ENCODE assay signal across 12 cellular contexts in the genomic region with DNA sequence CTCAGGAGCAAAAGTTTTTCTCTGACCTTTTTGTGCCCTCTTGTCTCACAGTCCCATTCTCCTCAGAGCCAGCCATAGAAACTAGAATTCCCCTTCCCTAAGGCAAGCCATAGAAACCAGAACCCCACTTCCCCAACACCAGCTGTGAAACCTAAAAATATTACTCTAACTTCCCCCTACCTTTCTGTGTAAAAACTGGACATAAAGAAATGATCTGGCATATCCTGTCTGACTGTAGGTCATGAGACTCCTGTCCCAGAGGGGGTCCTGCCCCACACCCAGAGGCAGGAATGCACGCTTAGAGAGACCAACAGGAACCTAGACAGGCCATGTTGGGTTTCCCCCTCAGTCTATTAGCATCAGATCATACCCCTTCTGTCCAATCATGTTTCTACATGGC.
DNase-seq lines count a peak whose midpoint lies in the region; ATAC-seq and TF ChIP-seq lines count a peak whose summit lies in the region.
"Had no signal": no experiment of that assay in that cellular context is flagged by ENCODE, and none has a peak within 500 bp of the region (broad histone marks: within the 10 kb centered on the region; RNA-seq: fewer than 3 reads in every experiment).

No MANE protein-coding gene starts in this region.

- no peaks in the 10 kb centered on the region for H3K79me2 ChIP-seq in neural progenitor cell (ENCODE audit: low read depth)
- H3K79me2 ChIP-seq: hepatocyte had no signal

- no peaks in the 10 kb centered on the region for H3K27me3 Mint-ChIP-seq in neural progenitor cell (ENCODE audit: insufficient read depth, low read depth)

- no peak overlapping the region for H2AFZ ChIP-seq in neural progenitor cell (replicated peaks)
- H2AFZ ChIP-seq: hepatocyte had no signal

- H3K4me1 Mint-ChIP-seq in neural progenitor cell: peaks cover 14% of the 10 kb centered on the region

- H3K4me3 ChIP-seq in neural progenitor cell: no peak overlapping the region
- no peak overlapping the region for H3K4me3 ChIP-seq in esophagus muscularis mucosa
- H3K4me3 ChIP-seq in spleen: no peak overlapping the region
- H3K4me3 ChIP-seq: hepatocyte, suprapubic skin had no signal

- peaks cover 30% of the 10 kb centered on the region for H3K4me1 ChIP-seq in neural progenitor cell
- peaks cover 0 to 18% (median 3%) of the 10 kb centered on the region in 4 donors for H3K4me1 ChIP-seq in esophagus muscularis mucosa
- no peaks in the 10 kb centered on the region for H3K4me1 ChIP-seq in spleen
- H3K4me1 ChIP-seq: suprapubic skin had no signal

- DNase-seq in neural progenitor cell (ENCODE audit: low spot score): no peak
- DNase-seq in activated naive CD4-positive, alpha-beta T cell treated with Interleukin-2 at 50 U/mL for 16 hours: no peak
- DNase-seq in esophagus muscularis mucosa (ENCODE audit: extremely low spot score): no peak
- DNase-seq in spleen: no peak
- DNase-seq in SKM-1 treated with dmso at 0.1 percent for 144 hours (lab: John Stamatoyannopoulos, UW; ENCODE audit: unreplicated experiment): no peak
- DNase-seq: DMS79 treated with DMSO at 0.1 percent for 48 hours had no signal

- TF ChIP-seq POLR2A in esophagus muscularis mucosa (IDR thresholded peaks at IDR 0.05; ENCODE audit: low read depth): no peak
- TF ChIP-seq POLR2A in spleen (IDR thresholded peaks at IDR 0.05): no peak

- ATAC-seq in GM18870 (IDR thresholded peaks at IDR 0.05; ENCODE audit: unreplicated experiment) (peak; percentile 83), GM21786 (IDR thresholded peaks at IDR 0.05; ENCODE audit: unreplicated experiment) (peak; percentile 73), HG03460 (IDR thresholded peaks at IDR 0.05; ENCODE audit: unreplicated experiment) (peak; percentile 76)
- ATAC-seq: HCT116 had no signal

- H3F3A ChIP-seq in neural progenitor cell (ENCODE audit: low read depth): peaks cover 16% of the 10 kb centered on the region

- H3K36me3 ChIP-seq in neural progenitor cell (peaks cover 3% of the 10 kb centered on the region), esophagus muscularis mucosa (peaks cover 0 to 44% (median 27%) of the 10 kb centered on the region in 4 donors), spleen (peaks cover 0 to 93% (median 30%) of the 10 kb centered on the region in 6 donors)

- TF ChIP-seq EP300 in esophagus muscularis mucosa (IDR thresholded peaks at IDR 0.05): no peak

- H3K9me3 Mint-ChIP-seq in neural progenitor cell: no peaks in the 10 kb centered on the region

- peaks cover 33% of the 10 kb centered on the region for H3K36me3 Mint-ChIP-seq in neural progenitor cell

- no peak overlapping the region for H3K4me3 Mint-ChIP-seq in neural progenitor cell

- no peaks in the 10 kb centered on the region for H3K27me3 ChIP-seq in neural progenitor cell
- H3K27me3 ChIP-seq in esophagus muscularis mucosa: no peaks in the 10 kb centered on the region
- H3K27me3 ChIP-seq in spleen (replicated peaks in 1 of 7): no peaks in the 10 kb centered on the region
- H3K27me3 ChIP-seq: hepatocyte, suprapubic skin had no signal

- TF ChIP-seq CTCF in neural progenitor cell (IDR thresholded peaks at IDR 0.05) (no peak), esophagus muscularis mucosa (IDR thresholded peaks at IDR 0.05) (no peak), spleen (IDR thresholded peaks at IDR 0.05 in 8 of 11, conservative IDR thresholded peaks at IDR 0.05 in 3 of 11) (no peak)

- H4K20me1 ChIP-seq in neural progenitor cell (ENCODE audit: low read depth): no peaks in the 10 kb centered on the region

- 78% methylated on average over 1 of the region's 1 CpG for WGBS in esophagus muscularis mucosa
- WGBS in spleen, 5 donors: 52 to 83% (median 60%) methylated on average over 1 of the region's 1 CpG

- H3K27ac ChIP-seq in neural progenitor cell (peak overlapping the region; percentile 53), esophagus muscularis mucosa (replicated peaks in 1 of 4) (no peak overlapping the region), spleen (no peak overlapping the region)
- H3K27ac ChIP-seq: hepatocyte, suprapubic skin had no signal

- H3K4me2 ChIP-seq in neural progenitor cell: no peak overlapping the region
- H3K4me2 ChIP-seq: hepatocyte had no signal

- intact Hi-C loops in esophagus muscularis mucosa (cut with DNase I): no loop called here
- intact Hi-C loops in spleen (cut with DNase I; ENCODE audit: low total_unique reads): no loop called here

- H3K9me3 ChIP-seq in neural progenitor cell (ENCODE audit: low read depth) (no peaks in the 10 kb centered on the region), esophagus muscularis mucosa (no peaks in the 10 kb centered on the region), spleen (no peaks in the 10 kb centered on the region)
- H3K9me3 ChIP-seq: suprapubic skin had no signal

- no peak overlapping the region for H3K9ac ChIP-seq in neural progenitor cell

- H3K27ac Mint-ChIP-seq in neural progenitor cell: no peak overlapping the region
